In genomic region chr7:25894902-25895791, GRCh38 we compare ENCODE assay signal across 8 cellular contexts.
A peak's percentile ranks its signal among the peaks of the same experiment; 100 is the strongest.
DNase-seq lines count a peak whose midpoint lies in the region; ATAC-seq and TF ChIP-seq lines count a peak whose summit lies in the region.

No MANE protein-coding gene starts in this region.

- H3K27ac Mint-ChIP-seq in activated naive CD4-positive, alpha-beta T cell treated with anti-CD3 and anti-CD28 coated beads for 36 hours: no peak overlapping the region

- H3K4me1 ChIP-seq in BLaER1 (peaks cover 33% of the 10 kb centered on the region), upper lobe of right lung (peaks cover 3% of the 10 kb centered on the region)

- DNase-seq in GM19238 (ENCODE audit: insufficient read length, low spot score) (peak; percentile 47), SIG-M5 treated with dmso at 0.1 percent for 504 hours (lab: John Stamatoyannopoulos, UW; ENCODE audit: unreplicated experiment) (peak; percentile 97), Right ventricle myocardium inferior (ENCODE audit: missing footprints) (peak; percentile 76), posterior cingulate gyrus (peak; percentile 38 to 93 (median 68)), upper lobe of right lung (peak; percentile 87)
- peak; percentile 74 for DNase-seq in activated naive CD4-positive, alpha-beta T cell treated with anti-CD3 and anti-CD28 coated beads for 36 hours

- H3K9me3 Mint-ChIP-seq in activated naive CD4-positive, alpha-beta T cell treated with anti-CD3 and anti-CD28 coated beads for 36 hours: peaks cover 2% of the 10 kb centered on the region

- intact Hi-C loops in activated naive CD4-positive, alpha-beta T cell treated with anti-CD3 and anti-CD28 coated beads for 36 hours (cut with micrococcal nuclease): loop anchor here (1.0 to 10.0 kb wide), 8 partner anchors 32 to 787 kb away; partner anchors contain the start of genes CBX3, HNRNPA2B1 and NFE2L3
- intact Hi-C loops in Right ventricle myocardium inferior (cut with DNase I) (loop anchor here (1.0 to 5.0 kb wide), 2 partner anchors 166 to 772 kb away; no protein-coding TSS in a partner anchor), posterior cingulate gyrus (cut with DNase I) (loop anchor here (5.0 to 10.0 kb wide), 5 partner anchors 167 to 1270 kb away; partner anchors contain the start of genes CBX3, HNRNPA2B1 and HOXA9), upper lobe of right lung (cut with DNase I) (loop anchor here (5.0 to 10.0 kb wide), 3 partner anchors 170 to 1270 kb away; partner anchors contain the start of gene HOXA9)

- H3K36me3 Mint-ChIP-seq in activated naive CD4-positive, alpha-beta T cell treated with anti-CD3 and anti-CD28 coated beads for 36 hours (ENCODE audit: low read depth): no peaks in the 10 kb centered on the region

- H3K4me3 Mint-ChIP-seq in activated naive CD4-positive, alpha-beta T cell treated with anti-CD3 and anti-CD28 coated beads for 36 hours: peak overlapping the region; percentile 6

- H3K36me3 ChIP-seq in BLaER1: no peaks in the 10 kb centered on the region
- H3K36me3 ChIP-seq in upper lobe of right lung: no peaks in the 10 kb centered on the region

- H3K4me2 ChIP-seq in BLaER1: peak overlapping the region; percentile 89

- CTCF ChIA-PET in activated naive CD4-positive, alpha-beta T cell treated with anti-CD3 and anti-CD28 coated beads for 36 hours (lab: Charles Lee): interaction anchor here (0.8 to 4.8 kb wide), 14 partner anchors 9 to 773 kb away, joined by 3 to 32 read pairs (median 4); no protein-coding TSS in a partner anchor

- peaks cover under 1% of the 10 kb centered on the region for H3K27me3 Mint-ChIP-seq in activated naive CD4-positive, alpha-beta T cell treated with anti-CD3 and anti-CD28 coated beads for 36 hours (ENCODE audit: low read depth)

- peaks cover 25% of the 10 kb centered on the region for H3K4me1 Mint-ChIP-seq in activated naive CD4-positive, alpha-beta T cell treated with anti-CD3 and anti-CD28 coated beads for 36 hours (ENCODE audit: low read depth)

- H3K9me3 ChIP-seq in BLaER1 (no peaks in the 10 kb centered on the region), upper lobe of right lung (no peaks in the 10 kb centered on the region)

- H3K4me3 ChIP-seq in BLaER1: peak overlapping the region; percentile 22; the same call in 1 of the 2 replicates
- peak overlapping the region; percentile 0 for H3K4me3 ChIP-seq in upper lobe of right lung

- peak; percentile 59 for ATAC-seq in HG03354 (IDR thresholded peaks at IDR 0.05; ENCODE audit: poor library complexity, severe bottlenecking, unreplicated experiment)
- peak; percentile 59 for ATAC-seq in Right ventricle myocardium inferior
- peak; percentile 86 for ATAC-seq in upper lobe of right lung

- peaks cover 4% of the 10 kb centered on the region; the same call in 1 of the 2 replicates for H4K20me1 ChIP-seq in BLaER1

- TF ChIP-seq CTCF in upper lobe of right lung (IDR thresholded peaks at IDR 0.05): peak; percentile 76

- H3K9ac ChIP-seq in BLaER1: no peak overlapping the region

- H3K27me3 ChIP-seq in BLaER1 (no peaks in the 10 kb centered on the region), upper lobe of right lung (peaks cover under 1% of the 10 kb centered on the region)

- H3K27ac ChIP-seq in BLaER1: no peak overlapping the region
- no peak overlapping the region for H3K27ac ChIP-seq in upper lobe of right lung

Comparison
In these comparisons a context has a peak if more than half of its experiments do, and no peak if none do; other contexts are left out.
1. DNase-seq: peak in every context shown above with its lines; median percentile 97 in SIG-M5 treated with dmso at 0.1 percent for 504 hours; 87 in upper lobe of right lung; 76 in Right ventricle myocardium inferior; 74 in activated naive CD4-positive, alpha-beta T cell treated with anti-CD3 and anti-CD28 coated beads for 36 hours; 68 in posterior cingulate gyrus; 47 in GM19238.